ENCODE assay signal across 1 cellular context in the genomic region with DNA sequence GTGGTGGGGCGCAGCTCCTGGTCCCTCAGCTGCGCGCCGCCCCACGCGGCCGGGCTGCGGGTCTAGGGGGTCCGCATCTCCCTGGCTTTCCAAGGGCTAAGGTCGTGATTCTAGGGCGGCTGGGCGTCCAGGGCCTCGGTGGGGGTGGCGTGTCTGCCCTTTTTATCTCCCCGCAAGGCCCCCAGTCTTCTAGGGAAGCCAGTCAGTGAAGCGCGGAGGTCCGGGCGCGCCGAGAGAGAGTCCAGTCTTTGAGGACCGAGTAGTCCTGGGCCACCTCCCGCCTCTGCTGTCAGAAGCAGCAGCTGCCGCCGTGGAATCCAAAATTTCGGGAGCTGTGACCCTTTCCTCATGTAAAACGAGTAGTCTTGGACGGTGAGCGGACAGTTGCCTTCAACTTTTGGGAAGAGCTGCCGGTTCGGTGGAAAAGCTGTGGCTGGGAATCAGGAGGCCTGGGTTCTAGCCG.
TF ChIP-seq lines count a peak whose summit lies in the region.

No MANE protein-coding gene starts in this region.

TF ChIP-seq in HepG2, 621 proteins besides CTCF, POLR2A, EP300 and RAD21 (continued from another document):
- TF ChIP-seq ZFP41 (CRISPR knock-in tag; IDR thresholded peaks at IDR 0.05; ENCODE audit: borderline replicate concordance): peak; percentile 58; the same call in 1 of the 2 replicates
